ENCODE assay signal across 12 cellular contexts in genomic region chr7:24967696-24968095, GRCh38. TPM values are rescaled to one million over a fixed set of nuclear protein-coding genes. Genes with fewer than 3 reads are reported as not detected.
A peak's percentile ranks its signal among the peaks of the same experiment; 100 is the strongest.
DNase-seq lines count a peak whose midpoint lies in the region; ATAC-seq and TF ChIP-seq lines count a peak whose summit lies in the region.
"Had no signal": no experiment of that assay in that cellular context is flagged by ENCODE, and none has a peak within 500 bp of the region (broad histone marks: within the 10 kb centered on the region; RNA-seq: fewer than 3 reads in every experiment).

No MANE protein-coding gene starts in this region.

- POLR2A ChIA-PET in MCF 10A (lab: Yijun Ruan, JAX), result interaction anchor here (0.7 to 13.4 kb wide), 5 partner anchors 12 to 47 kb away, joined by 3 to 161 read pairs (median 5); partner anchors contain the start of gene OSBPL3

- no peaks in the 10 kb centered on the region for H3K36me3 Mint-ChIP-seq in MCF 10A (ENCODE audit: insufficient read depth, unreplicated experiment)

- no peak for TF ChIP-seq POLR2A in breast epithelium (IDR thresholded peaks at IDR 0.05)

- peaks cover 66% of the 10 kb centered on the region for H3K4me1 Mint-ChIP-seq in MCF 10A (ENCODE audit: insufficient read depth, unreplicated experiment)

- no peaks in the 10 kb centered on the region for H3K27me3 Mint-ChIP-seq in MCF 10A (ENCODE audit: insufficient read depth, unreplicated experiment)

- no peaks in the 10 kb centered on the region for H3K27me3 ChIP-seq in breast epithelium
- no peaks in the 10 kb centered on the region for H3K27me3 ChIP-seq in MM.1S (replicated peaks; ENCODE audit: insufficient read depth, low read length)

- H3K4me2 ChIP-seq in MM.1S (ENCODE audit: low read depth, low read length), result peak overlapping the region; percentile 27; the same call in 1 of the 2 replicates

- peaks cover 44% of the 10 kb centered on the region for H3F3A ChIP-seq in MM.1S (ENCODE audit: insufficient read depth, low read length)

- no peaks in the 10 kb centered on the region for H3K4me1 ChIP-seq in breast epithelium
- H3K4me1 ChIP-seq in MM.1S (ENCODE audit: low read length), result peaks cover 55% of the 10 kb centered on the region

- H3K36me3 ChIP-seq in breast epithelium (no peaks in the 10 kb centered on the region), MM.1S (replicated peaks; ENCODE audit: insufficient read depth, low read length) (no peaks in the 10 kb centered on the region)

- intact Hi-C loops in MCF 10A (cut with micrococcal nuclease), result no loop called here
- intact Hi-C loops in breast epithelium (cut with DNase I; ENCODE audit: low total_unique reads), result no loop called here

- peaks cover 81% of the 10 kb centered on the region for H3K79me2 ChIP-seq in MM.1S (ENCODE audit: low read length)

- H2AFZ ChIP-seq in MM.1S (ENCODE audit: low read length), result no peak overlapping the region

- BruUV-seq in MCF 10A (replicated peaks; lab: Mats Ljungman, UMichigan), result no TSS peak

- H3K9ac ChIP-seq in MM.1S (ENCODE audit: low read length), result no peak overlapping the region

- no peaks in the 10 kb centered on the region for H3K9me2 ChIP-seq in MM.1S (replicated peaks; ENCODE audit: insufficient read depth, low read length)

- peaks cover 9% of the 10 kb centered on the region for H3K9me3 Mint-ChIP-seq in MCF 10A (ENCODE audit: unreplicated experiment)

- H3K27ac ChIP-seq in breast epithelium (no peak overlapping the region), MM.1S (ENCODE audit: low read length) (no peak overlapping the region; the same call in 1 of the 2 replicates), epithelial cell of prostate (peak overlapping the region; percentile 82)

- no peak for ATAC-seq in HG02981 (IDR thresholded peaks at IDR 0.05; ENCODE audit: unreplicated experiment)

- no peaks in the 10 kb centered on the region for H4K20me1 ChIP-seq in MM.1S (ENCODE audit: insufficient read depth, low read length)

- peak overlapping the region; percentile 17 for H3K27ac Mint-ChIP-seq in MCF 10A (ENCODE audit: low read depth, unreplicated experiment)

- H3K9me3 ChIP-seq in breast epithelium (no peaks in the 10 kb centered on the region), MM.1S (replicated peaks; ENCODE audit: insufficient read depth, low read length) (no peaks in the 10 kb centered on the region)

- no peak overlapping the region for H3K4me3 Mint-ChIP-seq in MCF 10A (ENCODE audit: unreplicated experiment)

- CTCF ChIA-PET in MCF 10A (lab: Yijun Ruan, JAX), result interaction anchor here (0.6 to 1.2 kb wide), 2 partner anchors 12 to 180 kb away, joined by 3 to 5 read pairs; partner anchors contain the start of gene OSBPL3

- DNase-seq in MCF 10A (ENCODE audit: unreplicated experiment) (no peak), breast epithelium (ENCODE audit: low spot score in 2 of 2) (no peak), MM.1S (peak; percentile 37), epithelial cell of prostate (ENCODE audit: low read depth, low spot score) (no peak), superior temporal gyrus (ENCODE audit: extremely low spot score) (no peak), NCI-H1930 (lab: John Stamatoyannopoulos, UW) (no peak)
- DNase-seq in stimulated activated CD4-positive, alpha-beta T cell treated with anti-CD3 and anti-CD28 coated beads, Interleukin-12 subunit alpha, Interleukin-12 subunit beta, amount 100 ng/mL, for 4 hours, result no peak
- DNase-seq: activated CD4-positive, alpha-beta T cell treated with anti-CD3 and anti-CD28 coated beads for 48 hours; activated effector memory CD4-positive, alpha-beta T cell treated with anti-CD3 and anti-CD28 coated beads, Interleukin-2, amount 50 U/mL, for 16 hours; NCI-H1048; stimulated activated CD4-positive, alpha-beta T cell treated with anti-CD3 and anti-CD28 coated beads, Interleukin-2, amount 100 ng/mL, for 24 hours had no signal

- no peak overlapping the region for H3K4me3 ChIP-seq in breast epithelium
- H3K4me3 ChIP-seq in MM.1S (ENCODE audit: low read length), result no peak overlapping the region

- no peak for TF ChIP-seq CTCF in MCF 10A (IDR thresholded peaks at IDR 0.05; ENCODE audit: unreplicated experiment)
- TF ChIP-seq CTCF in breast epithelium (IDR thresholded peaks at IDR 0.05), result no peak
- TF ChIP-seq CTCF in MM.1S (IDR thresholded peaks at IDR 0.05; ENCODE audit: low read length), result no peak

RNA-seq across cellular contexts. Expression of gene OSBPL3, which starts 12.3 kb away (rescaled TPM):
- total RNA-seq in MCF 10A (2022) (33.8 and 35.7 TPM in 2 replicates), breast epithelium (10 to 100 TPM in 1 of 3 donors, 1 to 10 TPM in 2; 6.4 to 20.5 (median 8.5) TPM)
